Comparison of ENCODE assay signal across 9 cellular contexts in genomic region chr3:27271890-27272289, GRCh38.
"Had no signal": no experiment of that assay in that cellular context is flagged by ENCODE, and none has a peak within 500 bp of the region (broad histone marks: within the 10 kb centered on the region; RNA-seq: fewer than 3 reads in every experiment).

No MANE protein-coding gene starts in this region.

- H3K9ac ChIP-seq: GM23248 had no signal

- H3K27ac ChIP-seq: GM23248, HL-60 had no signal

- H3K4me1 ChIP-seq: HAP-1 had no signal

- H2AFZ ChIP-seq: GM23248 had no signal

- DNase-seq: GM23248, GOT3, H7, HFFc6, KBM-7 had no signal

- H3K4me3 ChIP-seq: GM23248, HAP-1 had no signal

- H3K9me3 ChIP-seq: HAP-1 had no signal

- ATAC-seq: HCT116, HepG2 had no signal

- H3K36me3 ChIP-seq: HAP-1 had no signal
